10 cellular contexts compared by ENCODE assay signal in genomic region chr15:29815000-29815704, GRCh38. TPM values are rescaled to one million over a fixed set of nuclear protein-coding genes. Genes with fewer than 3 reads are reported as not detected.
DNase-seq lines count a peak whose midpoint lies in the region; ATAC-seq and TF ChIP-seq lines count a peak whose summit lies in the region.
"Had no signal": no experiment of that assay in that cellular context is flagged by ENCODE, and none has a peak within 500 bp of the region (broad histone marks: within the 10 kb centered on the region; RNA-seq: fewer than 3 reads in every experiment).

No MANE protein-coding gene starts in this region.

- peak overlapping the region; percentile 44 for H3K27ac ChIP-seq in epithelial cell of prostate

- intact Hi-C loops in mucosa of descending colon (cut with DNase I, micrococcal nuclease): no loop called here

- peaks cover 26% of the 10 kb centered on the region for H3K4me1 ChIP-seq in mucosa of descending colon (ENCODE audit: low read depth)

- H3K9me3 ChIP-seq in mucosa of descending colon: no peaks in the 10 kb centered on the region

- peak; percentile 73 for ATAC-seq in mucosa of descending colon
- ATAC-seq in stimulated activated naive CD8-positive, alpha-beta T cell treated with anti-CD3 and anti-CD28 coated beads, Interleukin-15, Interleukin-2, amounts not matched to agents 100 U/mL and 50 U/mL, for 24 hours: no peak
- ATAC-seq: natural killer cell treated with Interleukin-12 subunit alpha and Interleukin-12 subunit beta and Interleukin-15 and Interleukin-18, amount 100 ng/mL, for 72 hours had no signal

- no peak overlapping the region for H3K4me3 ChIP-seq in mucosa of descending colon

- H3K36me3 ChIP-seq in mucosa of descending colon (ENCODE audit: low read depth): no peaks in the 10 kb centered on the region

- TF ChIP-seq CTCF in mucosa of descending colon (IDR thresholded peaks at IDR 0.05): no peak

- DNase-seq in Daoy (ENCODE audit: low read depth) (peak; percentile 54), NCI-H460 (ENCODE audit: extremely low read depth, low read depth) (peak; percentile 24), epithelial cell of prostate (ENCODE audit: low read depth, low spot score) (no peak), mucosa of descending colon (no peak), NCI-H146 treated with DMSO at 0.1 percent for 48 hours (lab: John Stamatoyannopoulos, UW; ENCODE audit: unreplicated experiment) (no peak), NCI-H2029 treated with DMSO at 0.1 percent for 48 hours (lab: John Stamatoyannopoulos, UW) (no peak), NCI-H187 (lab: John Stamatoyannopoulos, UW) (no peak)
- DNase-seq in stimulated activated naive CD8-positive, alpha-beta T cell treated with anti-CD3 and anti-CD28 coated beads, Interleukin-15, Interleukin-2, amounts not matched to agents 100 U/mL and 50 U/mL, for 24 hours: no peak
- DNase-seq: amygdala had no signal

RNA-seq across cellular contexts. Expression of gene TJP1, which starts 7.1 kb away (rescaled TPM):
- total RNA-seq in Daoy (2014; rRNA removed; shearing (Covaris generic)): 25.2 and 29.4 TPM in 2 replicates
- 65.6 and 67.7 TPM in 2 replicates for total RNA-seq in NCI-H460 (2014; rRNA removed; shearing (Covaris generic))
- polyA plus RNA-seq in NCI-H460 (2014; cell fraction: nucleus; rRNA removed): 27.3 and 38.6 TPM in 2 replicates
- 100 to 1,000 TPM in 1 of 3 donors, 10 to 100 TPM in 2; 78.8 to 129 (median 86.9) TPM for total RNA-seq in mucosa of descending colon

Comparison
In these comparisons a context has a peak if more than half of its experiments do, and no peak if none do; other contexts are left out.
1. DNase-seq: peak in Daoy (single experiment) and NCI-H460 (single experiment); none in epithelial cell of prostate (single experiment), mucosa of descending colon (0 of 3), NCI-H146 treated with DMSO at 0.1 percent for 48 hours (single experiment), NCI-H2029 treated with DMSO at 0.1 percent for 48 hours (single experiment), stimulated activated naive CD8-positive, alpha-beta T cell treated with anti-CD3 and anti-CD28 coated beads, Interleukin-15, Interleukin-2, amounts not matched to agents 100 U/mL and 50 U/mL, for 24 hours (single experiment) and NCI-H187 (0 of 2).